9 cellular contexts compared by ENCODE assay signal in the genomic region with DNA sequence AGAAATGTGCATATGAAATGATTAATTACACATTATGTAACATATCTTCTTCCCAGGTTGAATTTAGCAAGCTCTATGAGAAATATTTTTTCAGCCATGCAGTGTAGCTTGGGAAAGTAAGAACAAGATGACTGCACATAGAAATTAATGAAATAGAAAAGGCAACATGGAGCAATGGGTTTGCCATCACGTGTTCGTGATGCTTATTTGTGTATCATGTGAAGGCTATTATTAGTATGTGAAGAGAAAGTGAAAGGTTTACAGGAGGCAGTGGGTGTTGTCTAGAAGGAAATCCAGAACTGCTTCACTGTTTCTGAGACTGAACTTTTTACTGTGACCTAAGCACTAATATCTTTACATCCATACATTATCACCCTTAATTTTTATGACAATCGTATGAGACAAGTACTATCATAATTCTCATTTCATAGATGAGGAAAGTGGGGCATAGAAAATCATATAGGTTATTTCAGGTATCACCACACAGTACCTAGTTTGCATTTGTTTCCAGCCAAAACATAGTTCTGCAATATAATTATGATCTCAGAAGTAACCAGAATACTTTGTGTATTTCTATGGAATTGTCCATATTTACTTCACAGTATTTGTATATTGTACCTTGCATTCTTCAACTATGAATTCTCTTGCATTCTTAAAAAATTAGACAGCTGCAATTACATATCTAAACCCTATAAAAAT. TPM values are rescaled to one million over a fixed set of nuclear protein-coding genes. Genes with fewer than 3 reads are reported as not detected.
A peak's percentile ranks its signal among the peaks of the same experiment; 100 is the strongest.
DNase-seq lines count a peak whose midpoint lies in the region; ATAC-seq, FAIRE-seq and TF ChIP-seq lines count a peak whose summit lies in the region.
"Had no signal": no experiment of that assay in that cellular context is flagged by ENCODE, and none has a peak within 500 bp of the region (broad histone marks: within the 10 kb centered on the region; RNA-seq: fewer than 3 reads in every experiment).

No MANE protein-coding gene starts in this region.

- H3K36me3 ChIP-seq in DOHH2 (ENCODE audit: control insufficient read depth, low read length) (no peaks in the 10 kb centered on the region; the same call in 1 of the 2 replicates), GM12878 (ENCODE audit: control insufficient read depth in 2 of 2, insufficient read depth in 2 of 2, low read length in 1 of 2) (no peaks in the 10 kb centered on the region), PC-9 (ENCODE audit: low read depth) (no peaks in the 10 kb centered on the region)

- POLR2A ChIA-PET in GM12878 (lab: Charles Lee) = interaction anchor here (0.7 to 2.7 kb wide), 3 partner anchors 8 to 15 kb away, joined by 3 to 14 read pairs (median 3); a partner anchor contains a TSS
- POLR2A ChIA-PET in PC-9 (lab: Charles Lee; ENCODE audit: unreplicated experiment) = no interaction called here

- peak overlapping the region; percentile 65 for H3K4me2 ChIP-seq in DOHH2 (ENCODE audit: low read length)
- peak overlapping the region; percentile 76 for H3K4me2 ChIP-seq in GM12878 (ENCODE audit: control insufficient read depth, insufficient read depth)
- H3K4me2 ChIP-seq in PC-9 = no peak overlapping the region

- H3K27me3 ChIP-seq in DOHH2 (ENCODE audit: control insufficient read depth, low read length) (no peaks in the 10 kb centered on the region), GM12878 (replicated peaks in 1 of 2; ENCODE audit: control insufficient read depth in 2 of 2, insufficient read depth in 2 of 2, low read length in 1 of 2) (no peaks in the 10 kb centered on the region), PC-9 (ENCODE audit: insufficient read depth, low read depth) (no peaks in the 10 kb centered on the region)

- ATAC-seq in GM19397 (IDR thresholded peaks at IDR 0.05; ENCODE audit: unreplicated experiment) (peak; percentile 98), HG03108 (IDR thresholded peaks at IDR 0.05; ENCODE audit: unreplicated experiment) (peak; percentile 94), GM12878 (peak; percentile 98), left lobe of liver (no peak)

- TF ChIP-seq RAD21 in GM12878 (IDR thresholded peaks at IDR 0.05; ENCODE audit: insufficient read depth, low read depth, low read length) = no peak

- no TSS peak for BruUV-seq in GM12878 (replicated peaks; lab: Mats Ljungman, UMichigan)
- no TSS peak for BruUV-seq in PC-9 (replicated peaks; lab: Mats Ljungman, UMichigan)

- in situ Hi-C loops in GM12878 (cut with MboI) = no loop called here

- H3K9ac ChIP-seq in GM12878 (ENCODE audit: control insufficient read depth, insufficient read depth, low read length) = no peak overlapping the region

- H4K20me1 ChIP-seq in DOHH2 (ENCODE audit: control insufficient read depth, insufficient read depth, low read depth, low read length) (no peaks in the 10 kb centered on the region), GM12878 (ENCODE audit: control insufficient read depth, insufficient read depth) (no peaks in the 10 kb centered on the region), PC-9 (ENCODE audit: insufficient read depth) (no peaks in the 10 kb centered on the region)

- H3F3A ChIP-seq in DOHH2 (ENCODE audit: control insufficient read depth, insufficient read depth) = no peaks in the 10 kb centered on the region; the same call in 1 of the 2 replicates
- no peaks in the 10 kb centered on the region for H3F3A ChIP-seq in PC-9 (ENCODE audit: insufficient read depth, low read depth)

- H3K9me3 ChIP-seq in DOHH2 (ENCODE audit: control insufficient read depth, insufficient read depth, low read length) (no peaks in the 10 kb centered on the region), GM12878 (replicated peaks; ENCODE audit: control insufficient read depth, insufficient read depth, low read length) (no peaks in the 10 kb centered on the region), PC-9 (ENCODE audit: insufficient read depth, low read depth) (no peaks in the 10 kb centered on the region)

- intact Hi-C loops in GM12878 (cut with micrococcal nuclease; ENCODE audit: unreplicated experiment) = no loop called here
- intact Hi-C loops in PC-9 (cut with micrococcal nuclease; ENCODE audit: unreplicated experiment) = no loop called here

- H3K79me2 ChIP-seq in DOHH2 (ENCODE audit: control insufficient read depth, low read length) = no peaks in the 10 kb centered on the region; the same call in 1 of the 2 replicates
- no peaks in the 10 kb centered on the region for H3K79me2 ChIP-seq in GM12878 (ENCODE audit: control insufficient read depth, insufficient read depth, low read length)
- H3K79me2 ChIP-seq in PC-9 (ENCODE audit: low read depth) = no peaks in the 10 kb centered on the region

- no peaks in the 10 kb centered on the region for H3K9me2 ChIP-seq in DOHH2 (replicated peaks; ENCODE audit: control insufficient read depth, low read length)
- H3K9me2 ChIP-seq in PC-9 (ENCODE audit: insufficient read depth) = 0 out of 2 replicates have a peak, but pooled peaks cover 2% of the 10 kb centered on the region

- DNase-seq in GM12878 (ENCODE audit: low read depth, low spot score) (peak; percentile 52), UCSD-AML1 (lab: John Stamatoyannopoulos, UW; ENCODE audit: unreplicated experiment) (no peak), left lobe of liver (ENCODE audit: low spot score) (no peak), AG08395 (ENCODE audit: low spot score) (no peak), PC-9 (no peak)

- FAIRE-seq in GM12878 (lab: Jason Lieb, UNC) = peak; percentile 94
- FAIRE-seq: G401.6 had no signal

- TF ChIP-seq CTCF in DOHH2 (IDR thresholded peaks at IDR 0.05; ENCODE audit: low read depth, low read length, poor library complexity, severe bottlenecking) (no peak), GM12878 (IDR thresholded peaks at IDR 0.05 in 2 of 3, conservative IDR thresholded peaks at IDR 0.05 in 1 of 3; ENCODE audit: control insufficient read depth in 2 of 3, extremely low read depth in 1 of 3, insufficient read depth in 1 of 3, low read depth in 3 of 3, low read length in 3 of 3) (no peak), PC-9 (conservative IDR thresholded peaks at IDR 0.05) (no peak)

- H3K4me3 ChIP-seq in DOHH2 (ENCODE audit: low read length) (peak overlapping the region; percentile 60), GM12878 (peak overlapping the region; percentile 36; the same call in 1 of the 2 replicates), PC-9 (no peak overlapping the region)

- peak in 1 of 2 experiments; percentile 73; a peak in 2 of 4 replicates for TF ChIP-seq EP300 in GM12878 (IDR thresholded peaks at IDR 0.05; ENCODE audit: borderline replicate concordance in 1 of 2, control insufficient read depth in 1 of 2, low read depth in 2 of 2, low read length in 2 of 2)

- H2AFZ ChIP-seq in GM12878 (ENCODE audit: control insufficient read depth, low read depth, low read length) (peak overlapping the region; percentile 87), PC-9 (no peak overlapping the region)

- 12% methylated on average over 3 of the region's 3 CpGs for WGBS in GM12878 (ENCODE audit: insufficient coverage, insufficient replicate concordance, low lambda C conversion rate, missing lambda C conversion rate)

- CTCF ChIA-PET in GM12878 (lab: Yijun Ruan, JAX) (interaction anchor here (1.1 to 5.7 kb wide), 6 partner anchors 9 to 370 kb away, joined by 5 to 29 read pairs (median 6); a partner anchor contains a TSS), PC-9 (lab: Charles Lee) (interaction anchor here (0.7 kb wide), 1 partner anchor 51 kb away, joined by 3 read pairs; no protein-coding TSS in a partner anchor)

- RAD21 ChIA-PET in GM12878 (lab: Charles Lee; ENCODE audit: unreplicated experiment) = interaction anchor here (0.8 to 3.0 kb wide), 8 partner anchors 9 to 65 kb away, joined by 3 to 17 read pairs (median 6); a partner anchor contains a TSS

- SMC1A ChIA-PET in GM12878 (lab: Charles Lee; ENCODE audit: uncharacterized antibody, unreplicated experiment) = interaction anchor here (0.7 to 5.9 kb wide), 12 partner anchors 10 to 132 kb away, joined by 3 to 36 read pairs (median 6); a partner anchor contains a TSS

- TF ChIP-seq POLR2A in GM12878 (IDR thresholded peaks at IDR 0.05; ENCODE audit: low read depth, low read length) = no peak

- H3K27ac ChIP-seq in DOHH2 (ENCODE audit: low read depth, low read length) (peak overlapping the region; percentile 31), GM12878 (ENCODE audit: control insufficient read depth, insufficient read depth) (peak overlapping the region; percentile 19; the same call in 1 of the 2 replicates), PC-9 (no peak overlapping the region)

- H3K4me1 ChIP-seq in DOHH2 (ENCODE audit: control insufficient read depth, low read length) (peaks cover 85% of the 10 kb centered on the region), GM12878 (ENCODE audit: control insufficient read depth, insufficient read depth, low read length) (peaks cover 23% of the 10 kb centered on the region), PC-9 (replicated peaks; ENCODE audit: insufficient read depth) (no peaks in the 10 kb centered on the region)

RNA-seq across cellular contexts. Expression of a gene that starts 14.9 kb away (rescaled TPM):
- total RNA-seq in GM12878 (2013; cell fraction: nucleolus; rRNA removed) = 3.5 and 4.6 TPM in 2 replicates
- total RNA-seq in GM12878 (2014; rRNA removed) (1.5 and 2.2 TPM in 2 replicates), GM12878 (2014; rRNA removed; fragmentation: Illumina TruSeq; extraction: Trizol) (3.0 TPM in 2 replicates), GM12878 (2021) (1.2 and 1.7 TPM in 2 replicates), left lobe of liver (0.86 TPM), PC-9 (2021) (2.4 and 2.6 TPM in 2 replicates)
- polyA plus RNA-seq in GM12878 (2011; ENCODE audit: low read depth) = 3.2 TPM
- polyA plus RNA-seq in GM12878 (2011; rRNA removed) (4.3 and 6.2 TPM in 2 replicates), GM12878 (2014; fragmentation: Illumina TruSeq; extraction: Trizol) (1.6 and 5.5 TPM in 2 replicates), GM12878 (2014; fragmentation: Nextera tagmentation; extraction: Ambion mirVana) (1 to 10 TPM; 6.8 to 7.6 TPM), GM12878 (2014; rRNA removed) (1.3 and 1.6 TPM in 2 replicates), GM12878 (2016; fragmentation: Nextera tagmentation; extraction: Ambion mirVana) (1 to 10 TPM; 5.2 to 5.7 TPM)
- polyA plus RNA-seq in GM12878 (2011; cell fraction: cytosol; rRNA removed) = 0.94 and 1.3 TPM in 2 replicates
- polyA plus RNA-seq in GM12878 (2011; cell fraction: nucleus; rRNA removed) = 0.57 and 1.1 TPM in 2 replicates
- 3.6 and 5.0 TPM in 2 replicates for polyA plus RNA-seq in GM12878 (2012)
- polyA minus RNA-seq in GM12878 (2011; rRNA and poly(A)+ RNA removed) = 1.5 and 1.6 TPM in 2 replicates
- polyA minus RNA-seq in GM12878 (2011; cell fraction: cytosol; rRNA and poly(A)+ RNA removed) = 0.67 and 0.83 TPM in 2 replicates
- 1.9 and 3.1 TPM in 2 replicates for polyA minus RNA-seq in GM12878 (2011; cell fraction: nucleus; rRNA and poly(A)+ RNA removed)

RNA-seq across cellular contexts. Expression of a gene that starts 15.7 kb away (rescaled TPM):
- total RNA-seq in GM12878 (2013; cell fraction: nucleolus; rRNA removed) = 60.2 and 66.5 TPM in 2 replicates
- total RNA-seq in GM12878 (2014; rRNA removed) (88.1 and 89.3 TPM in 2 replicates), GM12878 (2014; rRNA removed; fragmentation: Illumina TruSeq; extraction: Trizol) (122 and 127 TPM in 2 replicates), GM12878 (2021) (55.8 and 64.1 TPM in 2 replicates), left lobe of liver (13.5 TPM), PC-9 (2021) (79.5 and 84.6 TPM in 2 replicates)
- polyA plus RNA-seq in GM12878 (2011; ENCODE audit: low read depth) = 38.8 TPM
- polyA plus RNA-seq in GM12878 (2011; rRNA removed) (100 and 170 TPM in 2 replicates), GM12878 (2014; fragmentation: Illumina TruSeq; extraction: Trizol) (141 and 181 TPM in 2 replicates), GM12878 (2014; fragmentation: Nextera tagmentation; extraction: Ambion mirVana) (100 to 1,000 TPM; 199 to 247 TPM), GM12878 (2014; rRNA removed) (96.3 and 102 TPM in 2 replicates), GM12878 (2016; fragmentation: Nextera tagmentation; extraction: Ambion mirVana) (100 to 1,000 TPM; 123 to 128 TPM)
- polyA plus RNA-seq in GM12878 (2011; cell fraction: cytosol; rRNA removed) = 29.5 and 43.4 TPM in 2 replicates
- polyA plus RNA-seq in GM12878 (2011; cell fraction: nucleus; rRNA removed) = 28.5 and 28.7 TPM in 2 replicates
- 63.4 and 63.7 TPM in 2 replicates for polyA plus RNA-seq in GM12878 (2012)
- polyA minus RNA-seq in GM12878 (2011; rRNA and poly(A)+ RNA removed) = 29.8 and 46.3 TPM in 2 replicates
- polyA minus RNA-seq in GM12878 (2011; cell fraction: cytosol; rRNA and poly(A)+ RNA removed) = 17.0 and 22.2 TPM in 2 replicates
- 28.8 and 41.1 TPM in 2 replicates for polyA minus RNA-seq in GM12878 (2011; cell fraction: nucleus; rRNA and poly(A)+ RNA removed)
